In genomic region chr14:23009483-23009938, GRCh38 we compare ENCODE assay signal across 8 cellular contexts. TPM values are rescaled to one million over a fixed set of nuclear protein-coding genes. Genes with fewer than 3 reads are reported as not detected.
A peak's percentile ranks its signal among the peaks of the same experiment; 100 is the strongest.
DNase-seq lines count a peak whose midpoint lies in the region; ATAC-seq and TF ChIP-seq lines count a peak whose summit lies in the region.

No MANE protein-coding gene starts in this region.

- H3K27me3 ChIP-seq in cardiac muscle cell (no peaks in the 10 kb centered on the region), right lobe of liver (no peaks in the 10 kb centered on the region), uterus (no peaks in the 10 kb centered on the region)

- no peak for TF ChIP-seq CTCF in cardiac muscle cell (IDR thresholded peaks at IDR 0.05; ENCODE audit: low read depth, low read length)
- TF ChIP-seq CTCF in right lobe of liver (IDR thresholded peaks at IDR 0.05) = no peak
- no peak for TF ChIP-seq CTCF in uterus (IDR thresholded peaks at IDR 0.05)
- TF ChIP-seq CTCF in GM20000 (IDR thresholded peaks at IDR 0.05; ENCODE audit: extremely low read depth, missing control alignments) = no peak

- H3K27ac ChIP-seq in cardiac muscle cell (no peak overlapping the region), right lobe of liver (peak overlapping the region; percentile 67 to 74 (median 68)), uterus (peak overlapping the region; percentile 91 to 94)

- peak overlapping the region; percentile 88 for H3K4me3 Mint-ChIP-seq in activated naive CD8-positive, alpha-beta T cell treated with anti-CD3 and anti-CD28 coated beads for 36 hours

- H3K4me1 ChIP-seq in cardiac muscle cell (ENCODE audit: low read depth) (peaks cover 12% of the 10 kb centered on the region), right lobe of liver (peaks cover 0 to 19% (median 2%) of the 10 kb centered on the region in 4 donors), uterus (no peaks in the 10 kb centered on the region)

- no peaks in the 10 kb centered on the region for H3K9me3 Mint-ChIP-seq in activated naive CD8-positive, alpha-beta T cell treated with anti-CD3 and anti-CD28 coated beads for 36 hours

- peaks cover 35% of the 10 kb centered on the region for H3K4me1 Mint-ChIP-seq in activated naive CD8-positive, alpha-beta T cell treated with anti-CD3 and anti-CD28 coated beads for 36 hours

- ATAC-seq in left cardiac atrium (no peak), right lobe of liver (no peak), HG02571 (IDR thresholded peaks at IDR 0.05; ENCODE audit: unreplicated experiment) (no peak)

- no peaks in the 10 kb centered on the region for H3K27me3 Mint-ChIP-seq in activated naive CD8-positive, alpha-beta T cell treated with anti-CD3 and anti-CD28 coated beads for 36 hours

- DNase-seq in cardiac muscle cell (ENCODE audit: low read depth in 1 of 2, low spot score in 1 of 2) = no peak
- no peak for DNase-seq in left cardiac atrium
- DNase-seq in activated naive CD8-positive, alpha-beta T cell treated with anti-CD3 and anti-CD28 coated beads for 36 hours = no peak
- no peak for DNase-seq in right lobe of liver
- DNase-seq in uterus = no peak
- no peak for DNase-seq in GM20000 (ENCODE audit: low spot score)
- DNase-seq in amniotic stem cell (lab: John Stamatoyannopoulos, UW) = no peak

- peaks cover 5% of the 10 kb centered on the region for H3K36me3 Mint-ChIP-seq in activated naive CD8-positive, alpha-beta T cell treated with anti-CD3 and anti-CD28 coated beads for 36 hours

- peak overlapping the region; percentile 91 for H3K27ac Mint-ChIP-seq in activated naive CD8-positive, alpha-beta T cell treated with anti-CD3 and anti-CD28 coated beads for 36 hours

- H3K36me3 ChIP-seq in cardiac muscle cell (no peaks in the 10 kb centered on the region), right lobe of liver (no peaks in the 10 kb centered on the region), uterus (no peaks in the 10 kb centered on the region)

- TF ChIP-seq POLR2A in right lobe of liver (IDR thresholded peaks at IDR 0.05) = no peak
- TF ChIP-seq POLR2A in uterus (IDR thresholded peaks at IDR 0.05) = no peak

- WGBS in right lobe of liver (ENCODE audit: insufficient coverage, low coverage, low lambda C conversion rate, missing lambda C conversion rate) = 30% methylated on average over 8 of the region's 8 CpGs

- intact Hi-C loops in left cardiac atrium (cut with DNase I) = no loop called here
- intact Hi-C loops in right lobe of liver (cut with DNase I) = no loop called here
- intact Hi-C loops in uterus (cut with DNase I; ENCODE audit: low total_unique reads) = no loop called here

- H3K9me3 ChIP-seq in cardiac muscle cell (ENCODE audit: low read depth) = no peaks in the 10 kb centered on the region
- no peaks in the 10 kb centered on the region for H3K9me3 ChIP-seq in right lobe of liver
- no peaks in the 10 kb centered on the region for H3K9me3 ChIP-seq in uterus

- H3K4me3 ChIP-seq in cardiac muscle cell (peak overlapping the region; percentile 36), right lobe of liver (peak overlapping the region; percentile 38 to 65 (median 55)), uterus (peak overlapping the region; percentile 31 to 57)

RNA-seq across cellular contexts. Expression of gene C14orf93, which starts 0.4 kb away (rescaled TPM):
- 7.9 and 26.3 TPM in 2 replicates for total RNA-seq in cardiac muscle cell
- polyA plus RNA-seq in cardiac muscle cell = 6.7 and 10.5 TPM in 2 replicates
- 1 to 10 TPM; 3.9 to 4.7 TPM for total RNA-seq in left cardiac atrium
- 10 to 100 TPM; 10.5 to 11.1 TPM for total RNA-seq in activated naive CD8-positive, alpha-beta T cell treated with anti-CD3 and anti-CD28 coated beads for 36 hours
- 1 to 10 TPM; 1.7 to 4.0 (median 3.2) TPM for total RNA-seq in right lobe of liver
- total RNA-seq in uterus = 10 to 100 TPM in 2 of 4 donors, 1 to 10 TPM in 2; 7.2 to 18.6 (median 10.4) TPM

RNA-seq across cellular contexts. Expression of gene PSMB5, which starts 25.2 kb away (rescaled TPM):
- total RNA-seq in cardiac muscle cell = 124 and 255 TPM in 2 replicates
- polyA plus RNA-seq in cardiac muscle cell = 304 and 326 TPM in 2 replicates
- 100 to 1,000 TPM in 1 of 2 donors, 10 to 100 TPM in 1; 98.1 to 114 TPM for total RNA-seq in left cardiac atrium
- 100 to 1,000 TPM; 162 to 164 TPM for total RNA-seq in activated naive CD8-positive, alpha-beta T cell treated with anti-CD3 and anti-CD28 coated beads for 36 hours
- 10 to 100 TPM; 51.2 to 93.5 (median 59.1) TPM for total RNA-seq in right lobe of liver
- total RNA-seq in uterus = 100 to 1,000 TPM in 2 of 4 donors, 10 to 100 TPM in 2; 18.4 to 121 (median 92.0) TPM

RNA-seq across cellular contexts. Expression of gene AJUBA, which starts 27.2 kb away (rescaled TPM):
- 33.8 and 39.3 TPM in 2 replicates for total RNA-seq in cardiac muscle cell
- 18.9 and 19.9 TPM in 2 replicates for polyA plus RNA-seq in cardiac muscle cell
- total RNA-seq in left cardiac atrium = 1 to 10 TPM; 7.0 to 8.0 TPM
- 1 to 10 TPM in 1 of 2 experiments, under 1 TPM in 1; 0.90 to 1.0 TPM for total RNA-seq in activated naive CD8-positive, alpha-beta T cell treated with anti-CD3 and anti-CD28 coated beads for 36 hours
- total RNA-seq in right lobe of liver = 10 to 100 TPM in 5 of 6 experiments, 1 to 10 TPM in 1; 7.8 to 64.6 (median 54.2) TPM
- total RNA-seq in uterus = 10 to 100 TPM in 3 of 4 donors, 1 to 10 TPM in 1; 6.8 to 51.7 (median 27.1) TPM

RNA-seq across cellular contexts. Expression of gene PSMB11, which starts 32.5 kb away (rescaled TPM):
- 0.12 TPM in 1 of 2 replicates, not detected in the other for total RNA-seq in cardiac muscle cell
- polyA plus RNA-seq in cardiac muscle cell = not detected in 2 replicates
- total RNA-seq in left cardiac atrium = not detected
- not detected for total RNA-seq in activated naive CD8-positive, alpha-beta T cell treated with anti-CD3 and anti-CD28 coated beads for 36 hours
- not detected for total RNA-seq in right lobe of liver
- not detected for total RNA-seq in uterus

RNA-seq across cellular contexts. Expression of gene CDH24, which starts 47.8 kb away (rescaled TPM):
- total RNA-seq in cardiac muscle cell (8.6 and 8.9 TPM in 2 replicates), left cardiac atrium (1 to 10 TPM; 1.6 to 3.4 TPM), right lobe of liver (under 1 TPM; 0.26 to 0.74 (median 0.54) TPM), uterus (10 to 100 TPM in 3 of 4 donors, 1 to 10 TPM in 1; 6.5 to 18.0 (median 13.8) TPM)
- 4.4 and 13.4 TPM in 2 replicates for polyA plus RNA-seq in cardiac muscle cell
- under 1 TPM; 0.49 to 0.52 TPM for total RNA-seq in activated naive CD8-positive, alpha-beta T cell treated with anti-CD3 and anti-CD28 coated beads for 36 hours
